In genomic region chr3:149087208-149087607, GRCh38 we compare ENCODE assay signal across 15 cellular contexts. TPM values are rescaled to one million over a fixed set of nuclear protein-coding genes. Genes with fewer than 3 reads are reported as not detected.
A peak's percentile ranks its signal among the peaks of the same experiment; 100 is the strongest.
DNase-seq lines count a peak whose midpoint lies in the region; ATAC-seq, FAIRE-seq and TF ChIP-seq lines count a peak whose summit lies in the region.
"Had no signal": no experiment of that assay in that cellular context is flagged by ENCODE, and none has a peak within 500 bp of the region (broad histone marks: within the 10 kb centered on the region; RNA-seq: fewer than 3 reads in every experiment).

No MANE protein-coding gene starts in this region.

- peaks cover 5% of the 10 kb centered on the region for H3K23me2 ChIP-seq in H9 (ENCODE audit: insufficient read length, low read depth, low read length, poor library complexity, severe bottlenecking)

- no peaks in the 10 kb centered on the region for H3K9me3 Mint-ChIP-seq in CD8-positive, alpha-beta T cell
- peaks cover 0 to 3% of the 10 kb centered on the region in 2 experiments; a peak in 2 of 5 replicates for H3K9me3 Mint-ChIP-seq in H9
- H3K9me3 Mint-ChIP-seq: T-helper 2 cell treated with Interferon-gamma antibody and Interleukin-4, amounts not matched to agents 5 μg/mL and 100 μg/mL, for 36 hours had no signal

- H3K79me2 ChIP-seq in HCT116 (ENCODE audit: insufficient read depth, low read length) (peaks cover 39% of the 10 kb centered on the region), K562 (ENCODE audit: control insufficient read depth, insufficient read depth, low read length) (peaks cover 41% of the 10 kb centered on the region), osteoblast (ENCODE audit: insufficient read depth, low read length) (peaks cover 37% of the 10 kb centered on the region), H9 (ENCODE audit: insufficient read depth, low read length) (no peaks in the 10 kb centered on the region)

- H4K91ac ChIP-seq in H9 (ENCODE audit: insufficient read length, low read depth, low read length), result no peak overlapping the region

- no peak overlapping the region for H3K14ac ChIP-seq in H9 (ENCODE audit: insufficient read depth, low read length)

- no peak overlapping the region for H3K27ac ChIP-seq in CD8-positive, alpha-beta T cell (ENCODE audit: low read depth, low read length)
- no peak overlapping the region for H3K27ac ChIP-seq in HCT116 (ENCODE audit: low read depth, low read length)
- H3K27ac ChIP-seq in K562 (ENCODE audit: extremely low read depth, low read depth, low read length), result peak overlapping the region; percentile 87; the same call in 1 of the 3 replicates
- H3K27ac ChIP-seq in osteoblast (ENCODE audit: low read depth, low read length), result no peak overlapping the region
- no peak overlapping the region for H3K27ac ChIP-seq in H9 (ENCODE audit: insufficient read length, low read depth, low read length)
- no peak overlapping the region for H3K27ac ChIP-seq in coronary artery
- H3K27ac ChIP-seq: foreskin keratinocyte had no signal

- H3K4me3 ChIP-seq in CD8-positive, alpha-beta T cell (ENCODE audit: low read depth, low read length), result peak overlapping the region; percentile 94
- H3K4me3 ChIP-seq in HCT116 (replicated peaks in 1 of 2; ENCODE audit: low read depth in 1 of 2, low read length in 2 of 2) (no peak overlapping the region), K562 (no peak overlapping the region), osteoblast (ENCODE audit: insufficient read depth, low read length) (no peak overlapping the region), coronary artery (no peak overlapping the region)
- H3K4me3 ChIP-seq: GM12878 had no signal

- H2BK5ac ChIP-seq in H9 (ENCODE audit: insufficient read length, low read length), result no peak overlapping the region

- H4K20me1 ChIP-seq in HCT116 (ENCODE audit: insufficient read depth) (no peaks in the 10 kb centered on the region), K562 (replicated peaks; ENCODE audit: control insufficient read depth, insufficient read depth, low read length) (peaks cover 9% of the 10 kb centered on the region), osteoblast (ENCODE audit: insufficient read depth, low read length) (peaks cover 9% of the 10 kb centered on the region), H9 (ENCODE audit: control insufficient read depth, insufficient read depth, insufficient read length) (no peaks in the 10 kb centered on the region)

- intact Hi-C loops in CD8-positive, alpha-beta T cell (cut with DNase I, micrococcal nuclease), result loop anchor here (2.0 to 10.0 kb wide), 3 partner anchors 42 to 888 kb away; partner anchors contain the start of genes HPS3 (in 1 of the 2) and PFN2 (in 1 of the 2)
- intact Hi-C loops in HCT116 (cut with micrococcal nuclease) (no loop called here), K562 (cut with micrococcal nuclease) (loop anchor here (5.0 kb wide), 1 partner anchor 95 kb away; the partner anchor contains the start of gene GYG1)

- FAIRE-seq in K562 (lab: Jason Lieb, UNC), result no peak
- FAIRE-seq: endometrium, small intestine had no signal

- RAD21 ChIA-PET in HCT116 (lab: Charles Lee; ENCODE audit: low non-redundant PET in 1 of 2, low total read pairs in 2 of 2, uncharacterized antibody in 2 of 2, unreplicated experiment in 2 of 2), result no interaction called here

- H4K5ac ChIP-seq in H9 (ENCODE audit: insufficient read length, low read depth, low read length), result no peak overlapping the region

- no peak overlapping the region for H2BK120ac ChIP-seq in H9 (ENCODE audit: low read depth, low read length, poor library complexity, severe bottlenecking)

- H4K8ac ChIP-seq in H9 (replicated peaks; ENCODE audit: insufficient read length, low read depth, low read length), result no peak overlapping the region

- H2BK12ac ChIP-seq in H9 (ENCODE audit: insufficient read length, low read depth, low read length), result no peak overlapping the region

- H3K9ac ChIP-seq in HCT116 (ENCODE audit: low read length) (no peak overlapping the region), K562 (ENCODE audit: insufficient read depth in 1 of 2, low read depth in 2 of 2, low read length in 2 of 2) (no peak overlapping the region), H9 (ENCODE audit: extremely low read depth, insufficient read length, low read length) (no peak overlapping the region)

- in situ Hi-C loops in K562 (cut with MboI), result no loop called here

- H2BK15ac ChIP-seq in H9 (ENCODE audit: low read depth, low read length), result no peak overlapping the region

- peaks cover 12% of the 10 kb centered on the region for H3K36me3 Mint-ChIP-seq in CD8-positive, alpha-beta T cell
- H3K36me3 Mint-ChIP-seq in H9 (ENCODE audit: insufficient read depth in 1 of 3, low read depth in 3 of 3), result peaks cover 12 to 28% (median 16%) of the 10 kb centered on the region in 3 experiments

- TF ChIP-seq EP300 in K562 (IDR thresholded peaks at IDR 0.05; ENCODE audit: low read length), result no peak

- no TSS peak for BruUV-seq in HCT116 (replicated peaks; lab: Mats Ljungman, UMichigan)
- no TSS peak for BruUV-seq in K562 (replicated peaks; lab: Mats Ljungman, UMichigan)

- no peaks in the 10 kb centered on the region for H3K27me3 ChIP-seq in CD8-positive, alpha-beta T cell (ENCODE audit: insufficient read depth, low read length)
- no peaks in the 10 kb centered on the region for H3K27me3 ChIP-seq in HCT116 (ENCODE audit: insufficient read depth, low read length)
- no peaks in the 10 kb centered on the region for H3K27me3 ChIP-seq in K562 (ENCODE audit: control insufficient read depth in 2 of 2, insufficient read depth in 2 of 2, low read length in 2 of 2)
- H3K27me3 ChIP-seq in osteoblast (ENCODE audit: insufficient read depth, low read length), result no peaks in the 10 kb centered on the region
- no peaks in the 10 kb centered on the region; the same call in 1 of the 2 replicates for H3K27me3 ChIP-seq in H9 (ENCODE audit: insufficient read depth, low read length)
- H3K27me3 ChIP-seq: foreskin keratinocyte, MG63 had no signal

- ATAC-seq in CD8-positive, alpha-beta T cell, result no peak
- no peak for ATAC-seq in HCT116
- ATAC-seq in K562, result no peak
- no peak for ATAC-seq in GM21717 (IDR thresholded peaks at IDR 0.05; ENCODE audit: unreplicated experiment)

- H3K23ac ChIP-seq in H9 (ENCODE audit: insufficient read length, low read depth, low read length), result no peak overlapping the region

- POLR2A ChIA-PET in CD8-positive, alpha-beta T cell (lab: Charles Lee), result interaction anchor here (0.7 kb wide), 1 partner anchor 190 kb away, joined by 3 read pairs; no protein-coding TSS in a partner anchor
- POLR2A ChIA-PET in HCT116 (lab: Charles Lee), result no interaction called here
- POLR2A ChIA-PET in K562 (lab: Yijun Ruan, JAX), result interaction anchor here (0.5 to 0.7 kb wide), 2 partner anchors 14 to 21 kb away, joined by 3 to 4 read pairs; no protein-coding TSS in a partner anchor

- H2AFZ ChIP-seq in HCT116 (ENCODE audit: low read depth, low read length, poor library complexity, severe bottlenecking) (peak overlapping the region; percentile 24), K562 (ENCODE audit: low read depth, low read length) (peak overlapping the region; percentile 98), osteoblast (ENCODE audit: low read length) (peak overlapping the region; percentile 92), H9 (ENCODE audit: low read length) (no peak overlapping the region)

- no peak overlapping the region for H3K18ac ChIP-seq in H9 (ENCODE audit: insufficient read length, low read depth, low read length)

- H3K27me3 Mint-ChIP-seq in CD8-positive, alpha-beta T cell (ENCODE audit: low read depth), result no peaks in the 10 kb centered on the region
- peaks cover 38% of the 10 kb centered on the region for H3K27me3 Mint-ChIP-seq in H9 (ENCODE audit: low read depth)
- H3K27me3 Mint-ChIP-seq: type B pancreatic cell had no signal

- no peak overlapping the region for H3K56ac ChIP-seq in H9 (ENCODE audit: insufficient read length, low read depth, low read length)

- 96% methylated on average over 15 of the region's 15 CpGs for WGBS in K562 (ENCODE audit: insufficient coverage, low coverage, missing lambda C conversion rate)
- no CpG with 5 or more reads among the region's 15 CpGs for WGBS in H9 (ENCODE audit: extremely low coverage, insufficient read length, low lambda C conversion rate)

- TF ChIP-seq CTCF in CD8-positive, alpha-beta T cell (IDR thresholded peaks at IDR 0.05), result no peak
- TF ChIP-seq CTCF in HCT116 (IDR thresholded peaks at IDR 0.05 in 2 of 3, conservative IDR thresholded peaks at IDR 0.05 in 1 of 3; ENCODE audit: borderline replicate concordance in 1 of 3, insufficient read depth in 1 of 3, low read depth in 2 of 3, low read length in 2 of 3), result no peak
- TF ChIP-seq CTCF in K562 (IDR thresholded peaks at IDR 0.05 in 2 of 3, conservative IDR thresholded peaks at IDR 0.05 in 1 of 3; ENCODE audit: insufficient read depth in 2 of 3, low read depth in 1 of 3, low read length in 3 of 3), result no peak
- no peak for TF ChIP-seq CTCF in osteoblast (IDR thresholded peaks at IDR 0.05; ENCODE audit: extremely low read depth, low read depth, low read length)
- no peak for TF ChIP-seq CTCF in H9 (conservative IDR thresholded peaks at IDR 0.05)
- no peak for TF ChIP-seq CTCF in coronary artery (IDR thresholded peaks at IDR 0.05)

- no peak overlapping the region for H3T11ph ChIP-seq in H9 (ENCODE audit: low read length)

- no peak for DNase-seq in CD8-positive, alpha-beta T cell
- DNase-seq in HCT116 (ENCODE audit: low read depth, low spot score) (no peak), K562 (ENCODE audit: extremely low read depth in 1 of 4, low spot score in 3 of 4) (peak in 1 of 4 experiments; percentile 3), osteoblast (ENCODE audit: insufficient read length, low spot score, missing footprints) (no peak), H9 (no peak), coronary artery (ENCODE audit: low spot score) (no peak)
- DNase-seq: foreskin keratinocyte, MG63, small intestine had no signal

- no peak overlapping the region for H2AK5ac ChIP-seq in H9 (ENCODE audit: insufficient read length, low read length)

- CTCF ChIA-PET in CD8-positive, alpha-beta T cell (lab: Charles Lee), result interaction anchor here (1.1 to 1.2 kb wide), 2 partner anchors 33 to 96 kb away, joined by 3 to 5 read pairs; partner anchors contain the start of gene GYG1
- CTCF ChIA-PET in HCT116 (lab: Charles Lee) (no interaction called here), K562 (lab: Yijun Ruan, JAX; ENCODE audit: low intra/inter-chr PET ratio) (no interaction called here)

- TF ChIP-seq RAD21 in HCT116 (IDR thresholded peaks at IDR 0.05; ENCODE audit: low read depth), result no peak
- no peak for TF ChIP-seq RAD21 in K562 (CRISPR knock-in tag; conservative IDR thresholded peaks at IDR 0.05 in 1 of 2, IDR thresholded peaks at IDR 0.05 in 1 of 2)

- H3K9me2 ChIP-seq in HCT116 (ENCODE audit: insufficient read depth), result no peaks in the 10 kb centered on the region

- H3K9me3 ChIP-seq in CD8-positive, alpha-beta T cell (ENCODE audit: low read length), result no peaks in the 10 kb centered on the region
- H3K9me3 ChIP-seq in HCT116 (ENCODE audit: control insufficient read depth in 1 of 2, insufficient read depth in 1 of 2, low read depth in 1 of 2, low read length in 2 of 2) (no peaks in the 10 kb centered on the region), K562 (replicated peaks; ENCODE audit: control insufficient read depth, insufficient read depth, low read depth, low read length) (peaks cover 6% of the 10 kb centered on the region; the same call in 1 of the 2 replicates), osteoblast (ENCODE audit: low read depth, low read length) (no peaks in the 10 kb centered on the region), H9 (ENCODE audit: control insufficient read depth, low read depth, low read length) (no peaks in the 10 kb centered on the region)
- H3K9me3 ChIP-seq: left ventricle myocardium inferior had no signal

- peaks cover 3% of the 10 kb centered on the region for H3K79me1 ChIP-seq in H9 (ENCODE audit: insufficient read depth, low read depth, low read length, poor library complexity, severe bottlenecking)

- no peaks in the 10 kb centered on the region for H3K9me1 ChIP-seq in K562 (ENCODE audit: control insufficient read depth, insufficient read depth, low read length)

- H3K4me1 Mint-ChIP-seq in CD8-positive, alpha-beta T cell (ENCODE audit: low read depth), result peaks cover 20% of the 10 kb centered on the region
- peaks cover 12 to 14% of the 10 kb centered on the region in 2 experiments for H3K4me1 Mint-ChIP-seq in H9

- no peak overlapping the region for H3K27ac Mint-ChIP-seq in CD8-positive, alpha-beta T cell
- H3K27ac Mint-ChIP-seq in H9, result no peak overlapping the region

- H3K4ac ChIP-seq in H9 (ENCODE audit: low read depth, low read length), result no peak overlapping the region

- H2BK20ac ChIP-seq in H9 (ENCODE audit: low read depth, low read length, poor library complexity, severe bottlenecking), result no peak overlapping the region

- H3K4me2 ChIP-seq in HCT116 (ENCODE audit: low read length), result no peak overlapping the region
- no peak overlapping the region for H3K4me2 ChIP-seq in K562 (ENCODE audit: insufficient read depth, low read length)
- no peak overlapping the region for H3K4me2 ChIP-seq in osteoblast (ENCODE audit: insufficient read depth, low read length)
- H3K4me2 ChIP-seq in H9 (ENCODE audit: insufficient read depth, insufficient read length, low read length), result no peak overlapping the region

- TF ChIP-seq POLR2A in HCT116 (IDR thresholded peaks at IDR 0.05; ENCODE audit: borderline replicate concordance, extremely low read depth, insufficient read depth, insufficient read length), result no peak
- no peak for TF ChIP-seq POLR2A in K562 (conservative IDR thresholded peaks at IDR 0.05)

- H3K4me1 ChIP-seq in CD8-positive, alpha-beta T cell (ENCODE audit: insufficient read depth, low read length), result peaks cover 13% of the 10 kb centered on the region
- peaks cover 2 to 16% of the 10 kb centered on the region in 2 experiments; a peak in 2 of 4 replicates for H3K4me1 ChIP-seq in HCT116 (ENCODE audit: control insufficient read depth in 1 of 2, insufficient read depth in 2 of 2, low read length in 2 of 2)
- peaks cover 11 to 15% of the 10 kb centered on the region in 2 experiments; a peak in 4 of 5 replicates for H3K4me1 ChIP-seq in K562 (replicated peaks in 1 of 2; ENCODE audit: control insufficient read depth in 2 of 2, insufficient read depth in 2 of 2, low read length in 2 of 2)
- peaks cover 13% of the 10 kb centered on the region for H3K4me1 ChIP-seq in osteoblast (ENCODE audit: insufficient read depth, low read length)
- H3K4me1 ChIP-seq in H9 (ENCODE audit: insufficient read depth, low read length), result no peaks in the 10 kb centered on the region; the same call in 1 of the 2 replicates

- no peaks in the 10 kb centered on the region for H3K36me3 ChIP-seq in CD8-positive, alpha-beta T cell (ENCODE audit: insufficient read depth, low read length)
- H3K36me3 ChIP-seq in HCT116 (ENCODE audit: control insufficient read depth in 1 of 2, insufficient read depth in 2 of 2, low read length in 2 of 2) (peaks cover 7 to 9% of the 10 kb centered on the region in 2 experiments; a peak in 2 of 4 replicates), K562 (ENCODE audit: control insufficient read depth, insufficient read depth, low read length) (peaks cover 20% of the 10 kb centered on the region), osteoblast (ENCODE audit: insufficient read depth, low read length) (peaks cover 11% of the 10 kb centered on the region)

- peak overlapping the region; percentile 99 for H3K4me3 Mint-ChIP-seq in CD8-positive, alpha-beta T cell
- no peak overlapping the region for H3K4me3 Mint-ChIP-seq in H9

RNA-seq across cellular contexts. Expression of gene HLTF, which starts 0.9 kb away (rescaled TPM):
- total RNA-seq in CD8-positive, alpha-beta T cell, result 1 to 10 TPM; 4.6 to 6.3 TPM
- 73.4 TPM for total RNA-seq in HCT116 (2021; ENCODE audit: unreplicated experiment)
- polyA plus RNA-seq in HCT116 (2012), result 13.1 and 21.9 TPM in 2 replicates
- 34.1 and 102 TPM in 2 replicates for total RNA-seq in K562 (2011; cell fraction: chromatin; rRNA removed; ENCODE audit: low replicate concordance)
- total RNA-seq in K562 (2011; cell fraction: nucleolus; rRNA removed), result 12.7 and 13.9 TPM in 2 replicates
- total RNA-seq in K562 (2011; cell fraction: nucleoplasm; rRNA removed), result 31.1 and 43.9 TPM in 2 replicates
- 45.9 and 52.4 TPM in 2 replicates for total RNA-seq in K562 (2014; rRNA removed)
- total RNA-seq in K562 (2014; rRNA removed; fragmentation: Illumina TruSeq; extraction: Trizol), result 82.4 and 88.6 TPM in 2 replicates
- total RNA-seq in K562 (2015; rRNA removed; fragmentation: Illumina TruSeq; extraction: Trizol), result 59.5 and 64.3 TPM in 2 replicates
- total RNA-seq in K562 (2021), result 74.4 and 76.4 TPM in 2 replicates
- polyA plus RNA-seq in K562 (2011; rRNA removed), result 35.8 and 41.5 TPM in 2 replicates
- 10.0 and 15.5 TPM in 2 replicates for polyA plus RNA-seq in K562 (2011; cell fraction: cytosol; rRNA removed)
- polyA plus RNA-seq in K562 (2011; cell fraction: nucleus; rRNA removed), result 33.1 and 38.5 TPM in 2 replicates
- polyA plus RNA-seq in K562 (2012), result 21.5 and 35.4 TPM in 2 replicates
- 43.0 and 50.4 TPM in 2 replicates for polyA plus RNA-seq in K562 (2014; fragmentation: Illumina TruSeq; extraction: Trizol)
- polyA plus RNA-seq in K562 (2014; fragmentation: Nextera tagmentation; extraction: Ambion mirVana), result 10 to 100 TPM; 35.1 to 37.3 TPM
- 40.8 and 42.4 TPM in 2 replicates for polyA plus RNA-seq in K562 (2014; rRNA removed)
- 55.0 and 66.2 TPM in 2 replicates for polyA minus RNA-seq in K562 (2011; rRNA and poly(A)+ RNA removed)
- polyA minus RNA-seq in K562 (2011; cell fraction: cytosol; rRNA and poly(A)+ RNA removed), result 23.7 and 30.4 TPM in 2 replicates
- polyA minus RNA-seq in K562 (2011; cell fraction: nucleus; rRNA and poly(A)+ RNA removed), result 29.4 and 60.6 TPM in 2 replicates
- 40.7 and 42.0 TPM in 2 replicates for total RNA-seq in osteoblast
- 41.5 and 44.1 TPM in 2 replicates for total RNA-seq in H9 (2021)

RNA-seq across cellular contexts. Expression of gene HPS3, which starts 42.2 kb away (rescaled TPM):
- 1 to 10 TPM; 5.8 to 6.4 TPM for total RNA-seq in CD8-positive, alpha-beta T cell
- total RNA-seq in HCT116 (2021; ENCODE audit: unreplicated experiment) (17.1 TPM), K562 (2014; rRNA removed) (5.2 and 5.3 TPM in 2 replicates), K562 (2014; rRNA removed; fragmentation: Illumina TruSeq; extraction: Trizol) (7.6 and 9.3 TPM in 2 replicates), K562 (2015; rRNA removed; fragmentation: Illumina TruSeq; extraction: Trizol) (9.6 and 11.3 TPM in 2 replicates), K562 (2021) (6.8 and 7.2 TPM in 2 replicates), osteoblast (38.4 and 49.8 TPM in 2 replicates), H9 (2021) (45.6 and 46.5 TPM in 2 replicates)
- 6.6 and 7.5 TPM in 2 replicates for polyA plus RNA-seq in HCT116 (2012)
- 7.6 and 14.6 TPM in 2 replicates for total RNA-seq in K562 (2011; cell fraction: chromatin; rRNA removed; ENCODE audit: low replicate concordance)
- 3.9 and 4.3 TPM in 2 replicates for total RNA-seq in K562 (2011; cell fraction: nucleolus; rRNA removed)
- total RNA-seq in K562 (2011; cell fraction: nucleoplasm; rRNA removed), result 6.6 and 9.9 TPM in 2 replicates
- polyA plus RNA-seq in K562 (2011; rRNA removed) (9.7 and 11.6 TPM in 2 replicates), K562 (2014; fragmentation: Illumina TruSeq; extraction: Trizol) (7.0 and 8.9 TPM in 2 replicates), K562 (2014; fragmentation: Nextera tagmentation; extraction: Ambion mirVana) (1 to 10 TPM; 1.2 to 2.1 TPM), K562 (2014; rRNA removed) (7.7 and 9.5 TPM in 2 replicates)
- polyA plus RNA-seq in K562 (2011; cell fraction: cytosol; rRNA removed), result 6.7 and 8.9 TPM in 2 replicates
- polyA plus RNA-seq in K562 (2011; cell fraction: nucleus; rRNA removed), result 5.8 and 12.1 TPM in 2 replicates
- polyA plus RNA-seq in K562 (2012), result 7.9 and 12.8 TPM in 2 replicates
- polyA minus RNA-seq in K562 (2011; rRNA and poly(A)+ RNA removed), result 12.8 and 13.9 TPM in 2 replicates
- 3.9 and 5.6 TPM in 2 replicates for polyA minus RNA-seq in K562 (2011; cell fraction: cytosol; rRNA and poly(A)+ RNA removed)
- 5.9 and 13.6 TPM in 2 replicates for polyA minus RNA-seq in K562 (2011; cell fraction: nucleus; rRNA and poly(A)+ RNA removed)
